Comparison of ENCODE assay signal across 8 cellular contexts in the genomic region with DNA sequence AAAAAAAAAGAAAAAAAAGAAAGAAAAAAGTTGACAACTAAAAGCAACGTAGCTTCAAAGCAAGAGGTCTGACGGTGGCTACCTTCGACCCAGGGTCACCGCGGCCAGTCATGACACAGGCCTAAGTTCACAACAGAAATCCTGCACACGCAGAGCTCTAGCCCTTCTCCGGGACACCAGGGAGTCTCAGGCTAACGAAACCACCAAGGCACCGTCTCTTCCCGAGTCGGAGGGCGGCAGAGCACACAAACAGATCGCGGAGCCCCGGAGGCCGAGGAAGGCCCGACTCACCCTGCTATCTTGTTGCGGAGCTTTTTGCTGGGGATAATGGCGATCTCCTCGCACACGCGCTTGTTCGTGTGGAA. TPM values are rescaled to one million over a fixed set of nuclear protein-coding genes. Genes with fewer than 3 reads are reported as not detected.
DNase-seq lines count a peak whose midpoint lies in the region; ATAC-seq, FAIRE-seq and TF ChIP-seq lines count a peak whose summit lies in the region.

No MANE protein-coding gene starts in this region.

- peak in 1 of 2 experiments; percentile 28 for DNase-seq in SJCRH30
- peak; percentile 13 for DNase-seq in fibroblast of pulmonary artery (ENCODE audit: low read depth)
- peak in 2 of 6 donors; percentile 18 to 67 for DNase-seq in pancreas
- DNase-seq in stimulated activated naive CD4-positive, alpha-beta T cell (lab: John Stamatoyannopoulos, UW) = no peak
- no peak for DNase-seq in inferior parietal cortex (ENCODE audit: extremely low spot score)
- DNase-seq in activated gamma-delta T cell treated with Interleukin-2 at 50 U/mL for 16 hours = no peak

- no peak for FAIRE-seq in pancreas (lab: Jason Lieb, UNC)

- ATAC-seq in GM21528 (IDR thresholded peaks at IDR 0.05; ENCODE audit: low FRiP score, unreplicated experiment) (peak; percentile 7), pancreas (peak; percentile 5 to 19 (median 14)), HG03469 (IDR thresholded peaks at IDR 0.05; ENCODE audit: unreplicated experiment) (no peak)

- TF ChIP-seq CTCF in fibroblast of pulmonary artery (IDR thresholded peaks at IDR 0.05; ENCODE audit: low read length, missing control alignments) (no peak), pancreas (IDR thresholded peaks at IDR 0.05) (no peak)

- intact Hi-C loops in pancreas (cut with DNase I) = no loop called here

- peaks cover 4% of the 10 kb centered on the region; the same call in 1 of the 2 replicates for H3K4me1 ChIP-seq in SJCRH30
- peaks cover 0 to 20% (median 7%) of the 10 kb centered on the region in 3 donors for H3K4me1 ChIP-seq in pancreas

- H3K27ac ChIP-seq in SJCRH30 (peak overlapping the region; percentile 88), pancreas (peak overlapping the region; percentile 56 to 91 (median 86))

- H3K4me3 ChIP-seq in SJCRH30 (peak overlapping the region; percentile 84), fibroblast of pulmonary artery (replicated peaks; ENCODE audit: low read depth, low read length) (peak overlapping the region; percentile 87), pancreas (peak overlapping the region; percentile 88 to 96 (median 94))

- no peaks in the 10 kb centered on the region for H3K9me3 ChIP-seq in SJCRH30 (replicated peaks)
- no peaks in the 10 kb centered on the region for H3K9me3 ChIP-seq in pancreas

- peaks cover 49% of the 10 kb centered on the region for H3K36me3 ChIP-seq in SJCRH30
- peaks cover 11 to 34% (median 24%) of the 10 kb centered on the region in 3 donors for H3K36me3 ChIP-seq in pancreas

- H3K27me3 ChIP-seq in SJCRH30 (no peaks in the 10 kb centered on the region), pancreas (no peaks in the 10 kb centered on the region)

- WGBS in pancreas, 2 donors = 0% methylated on average over 23 of the region's 23 CpGs

RNA-seq across cellular contexts. Expression of a gene that starts 0.6 kb away (rescaled TPM):
- 5,360 and 5,605 TPM in 2 replicates for total RNA-seq in SJCRH30 (2014; rRNA removed; shearing (Covaris generic))
- total RNA-seq in pancreas = 1,000 to 10,000 TPM in 3 of 6 donors, 100 to 1,000 TPM in 3; 751 to 1,395 (median 1,053) TPM
- polyA plus RNA-seq in pancreas = 1,000 to 10,000 TPM; 2,122 to 2,243 TPM
